ENCODE assay signal across 1 cellular context in genomic region chr7:38311329-38311937, GRCh38.
TF ChIP-seq lines count a peak whose summit lies in the region.

No MANE protein-coding gene starts in this region.

TF ChIP-seq in SK-N-SH treated with all-trans-retinoic acid at 6 μM for 48 hours, 23 proteins besides CTCF, POLR2A, EP300 and RAD21 (continued from another document):
- no peak for TF ChIP-seq POU6F1 (CRISPR knock-in tag; IDR thresholded peaks at IDR 0.05; ENCODE audit: borderline replicate concordance, low read depth)
- no peak for TF ChIP-seq ZNF8 (CRISPR knock-in tag; IDR thresholded peaks at IDR 0.05)
- TF ChIP-seq ARNTL (CRISPR knock-in tag; IDR thresholded peaks at IDR 0.05; ENCODE audit: borderline replicate concordance, low read depth), result no peak
TF ChIP-seq in SK-N-SH treated with all-trans-retinoic acid at 6 μM for 48 hours: peak in this region for 0.
